Comparison of ENCODE assay signal across 15 cellular contexts in genomic region chr20:22833851-22834250, GRCh38.
"Had no signal": no experiment of that assay in that cellular context is flagged by ENCODE, and none has a peak within 500 bp of the region (broad histone marks: within the 10 kb centered on the region; RNA-seq: fewer than 3 reads in every experiment).

No MANE protein-coding gene starts in this region.

- H3K27ac ChIP-seq: ascending aorta, cardiac muscle cell, lower lobe of right lung, skin epidermis, stomach, thoracic aorta had no signal

- H3K9me3 ChIP-seq: ascending aorta, lower lobe of right lung, thoracic aorta had no signal

- H3K36me3 ChIP-seq: ascending aorta, cardiac muscle cell, lower lobe of right lung, stomach, thoracic aorta had no signal

- FAIRE-seq: colon had no signal

- DNase-seq: activated B cell treated with CpG ODN at 0.5 μM for 24 hours; activated CD4-positive, alpha-beta T cell treated with anti-CD3 and anti-CD28 coated beads, Interleukin-2, amount 10 ng/mL, durations not matched to agents 24 days and 14 days; activated gamma-delta T cell treated with Interleukin-2 at 50 U/mL for 16 hours; activated T-cell treated with anti-CD3 and anti-CD28 coated beads, Interleukin-2, amount 50 U/mL, for 4 hours; effector CD4-positive, alpha-beta T cell; hypothalamus; lower lobe of right lung; naive thymus-derived CD4-positive, alpha-beta T cell; posterior cingulate gyrus; stomach had no signal

- H3K4me3 ChIP-seq: ascending aorta, cardiac muscle cell, lower lobe of right lung, skin epidermis, stomach, thoracic aorta had no signal

- ATAC-seq: activated T-cell treated with anti-CD3 and anti-CD28 coated beads, Interleukin-2, amount 50 U/mL, for 4 hours; lower lobe of right lung; naive thymus-derived CD4-positive, alpha-beta T cell had no signal

- H3K27me3 ChIP-seq: ascending aorta, cardiac muscle cell, stomach had no signal

- H3K4me1 ChIP-seq: ascending aorta, lower lobe of right lung had no signal
